9 cellular contexts compared by ENCODE assay signal in the genomic region with DNA sequence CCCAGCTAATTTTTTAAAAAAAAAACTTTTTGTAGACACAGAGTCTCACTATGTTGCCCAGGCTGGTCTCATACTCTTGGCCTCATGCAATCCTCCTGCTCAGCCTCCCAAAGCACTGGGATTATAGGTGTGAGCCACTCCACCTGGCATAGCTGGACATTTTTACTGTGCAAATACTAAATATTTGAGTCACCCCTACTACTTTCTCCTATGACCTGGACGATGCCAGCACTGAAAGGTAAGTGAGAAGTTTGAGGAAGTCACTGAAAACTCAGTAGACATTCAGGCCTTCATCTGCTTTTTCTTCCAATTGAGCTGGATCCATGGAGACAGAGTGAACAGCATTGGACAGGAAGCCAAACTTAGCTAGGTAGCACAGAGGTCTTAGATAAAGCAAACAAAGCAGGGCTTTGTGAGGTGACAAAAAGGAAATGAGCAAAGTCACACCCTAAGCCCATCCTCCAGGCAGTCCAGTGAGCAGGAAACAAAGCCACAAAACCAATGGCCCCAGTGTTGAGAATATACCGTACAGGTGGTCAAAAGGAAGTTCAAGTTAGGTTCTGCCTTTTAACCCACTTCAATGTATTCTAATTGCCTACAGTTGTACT.
DNase-seq lines count a peak whose midpoint lies in the region; ATAC-seq and TF ChIP-seq lines count a peak whose summit lies in the region.
"Had no signal": no experiment of that assay in that cellular context is flagged by ENCODE, and none has a peak within 500 bp of the region (broad histone marks: within the 10 kb centered on the region; RNA-seq: fewer than 3 reads in every experiment).

No MANE protein-coding gene starts in this region.

- peak overlapping the region; percentile 51 to 86 (median 76) for H3K4me3 Mint-ChIP-seq in immature natural killer cell

- H3K9me3 Mint-ChIP-seq in immature natural killer cell = no peaks in the 10 kb centered on the region

- no peak for TF ChIP-seq POLR2A in adrenal gland (IDR thresholded peaks at IDR 0.05)

- peak overlapping the region; percentile 75 to 96 (median 94) for H3K27ac Mint-ChIP-seq in immature natural killer cell

- peak; percentile 83 for ATAC-seq in HG02571 (IDR thresholded peaks at IDR 0.05; ENCODE audit: unreplicated experiment)

- H3K4me3 ChIP-seq in adrenal gland (no peak overlapping the region), left ventricle myocardium inferior (no peak overlapping the region)
- H3K4me3 ChIP-seq: heart left ventricle had no signal

- intact Hi-C loops in adrenal gland (cut with DNase I) = no loop called here
- intact Hi-C loops in left ventricle myocardium inferior (cut with micrococcal nuclease) = no loop called here

- TF ChIP-seq CTCF in adrenal gland (IDR thresholded peaks at IDR 0.05) = no peak
- TF ChIP-seq CTCF in left ventricle myocardium inferior (IDR thresholded peaks at IDR 0.05; ENCODE audit: borderline replicate concordance) = no peak

- H3K4me1 ChIP-seq in adrenal gland (replicated peaks in 1 of 2) (peaks cover 0 to 4% of the 10 kb centered on the region in 2 donors), left ventricle myocardium inferior (no peaks in the 10 kb centered on the region)

- DNase-seq in NCI-H748 (lab: John Stamatoyannopoulos, UW; ENCODE audit: unreplicated experiment) (peak; percentile 55), NCI-H748 treated with DMSO at 0.1 percent for 48 hours (lab: John Stamatoyannopoulos, UW) (no peak), M059J (ENCODE audit: low read depth) (peak; percentile 9), immature natural killer cell (peak; percentile 64 to 70 (median 70)), adrenal gland (no peak), left ventricle myocardium inferior (no peak), NCI-H2171 (lab: John Stamatoyannopoulos, UW) (no peak)
- DNase-seq: heart left ventricle had no signal

- H3K36me3 ChIP-seq in adrenal gland (replicated peaks in 1 of 2) = no peaks in the 10 kb centered on the region
- H3K36me3 ChIP-seq in left ventricle myocardium inferior = no peaks in the 10 kb centered on the region
- H3K36me3 ChIP-seq: heart left ventricle had no signal

- H3K27ac ChIP-seq in adrenal gland (no peak overlapping the region), left ventricle myocardium inferior (replicated peaks) (no peak overlapping the region)
- H3K27ac ChIP-seq: heart left ventricle had no signal

- H3K27me3 ChIP-seq in adrenal gland = no peaks in the 10 kb centered on the region
- H3K27me3 ChIP-seq in left ventricle myocardium inferior (ENCODE audit: low read depth) = no peaks in the 10 kb centered on the region
- H3K27me3 ChIP-seq: heart left ventricle had no signal

- peaks cover 0 to 3% (median 2%) of the 10 kb centered on the region in 3 donors for H3K27me3 Mint-ChIP-seq in immature natural killer cell (ENCODE audit: low read depth in 3 of 3)

- H3K36me3 Mint-ChIP-seq in immature natural killer cell = peaks cover 0 to 4% (median 0%) of the 10 kb centered on the region in 3 donors

- peaks cover 60 to 67% of the 10 kb centered on the region in 2 donors for H3K4me1 Mint-ChIP-seq in immature natural killer cell

- H3K9me3 ChIP-seq in adrenal gland (replicated peaks in 1 of 3) (no peaks in the 10 kb centered on the region), left ventricle myocardium inferior (replicated peaks) (no peaks in the 10 kb centered on the region)
- H3K9me3 ChIP-seq: heart left ventricle had no signal

- WGBS in adrenal gland, 4 donors = 50 to 58% (median 54%) methylated on average over 2 of the region's 2 CpGs

Comparison
In these comparisons a context has a peak if more than half of its experiments do, and no peak if none do; other contexts are left out.
1. DNase-seq: peak in NCI-H748 (single experiment), M059J (single experiment) and immature natural killer cell (3 of 3); none in NCI-H748 treated with DMSO at 0.1 percent for 48 hours (single experiment), adrenal gland (0 of 7), left ventricle myocardium inferior (single experiment) and NCI-H2171 (single experiment).